Comparison of ENCODE assay signal across 8 cellular contexts in genomic region chr1:179002552-179003345, GRCh38. TPM values are rescaled to one million over a fixed set of nuclear protein-coding genes. Genes with fewer than 3 reads are reported as not detected.
DNase-seq lines count a peak whose midpoint lies in the region; ATAC-seq and TF ChIP-seq lines count a peak whose summit lies in the region.

No MANE protein-coding gene starts in this region.

- H3K36me3 Mint-ChIP-seq in activated naive CD4-positive, alpha-beta T cell treated with anti-CD3 and anti-CD28 coated beads, Interleukin-2, amount 10 ng/mL, durations not matched to agents 7 days and 5 days = no peaks in the 10 kb centered on the region
- H3K36me3 Mint-ChIP-seq in progenitor cell of endocrine pancreas (ENCODE audit: insufficient read depth) = no peaks in the 10 kb centered on the region

- H3K9me3 Mint-ChIP-seq in activated naive CD4-positive, alpha-beta T cell treated with anti-CD3 and anti-CD28 coated beads, Interleukin-2, amount 10 ng/mL, durations not matched to agents 7 days and 5 days = no peaks in the 10 kb centered on the region
- no peaks in the 10 kb centered on the region for H3K9me3 Mint-ChIP-seq in progenitor cell of endocrine pancreas (ENCODE audit: low read depth)

- H3K27me3 Mint-ChIP-seq in activated naive CD4-positive, alpha-beta T cell treated with anti-CD3 and anti-CD28 coated beads, Interleukin-2, amount 10 ng/mL, durations not matched to agents 7 days and 5 days = no peaks in the 10 kb centered on the region
- H3K27me3 Mint-ChIP-seq in progenitor cell of endocrine pancreas = no peaks in the 10 kb centered on the region

- peak overlapping the region; percentile 41 for H3K4me3 ChIP-seq in Karpas-422 (ENCODE audit: low read length)

- no peaks in the 10 kb centered on the region for H3K79me2 ChIP-seq in Karpas-422 (ENCODE audit: low read length)

- peak overlapping the region; percentile 41 for H3K4me2 ChIP-seq in Karpas-422 (ENCODE audit: low read depth, low read length, poor library complexity, severe bottlenecking)

- H3K27me3 ChIP-seq in Karpas-422 (ENCODE audit: low read length) = no peaks in the 10 kb centered on the region

- intact Hi-C loops in left cardiac atrium (cut with DNase I) = loop anchor here (2.0 to 5.0 kb wide), 4 partner anchors 190 to 460 kb away; no protein-coding TSS in a partner anchor

- peak; percentile 97 for TF ChIP-seq CTCF in progenitor cell of endocrine pancreas (IDR thresholded peaks at IDR 0.05; ENCODE audit: unreplicated experiment)

- H2AFZ ChIP-seq in Karpas-422 (ENCODE audit: low read length) = peak overlapping the region; percentile 88

- H3K27ac ChIP-seq in Karpas-422 (ENCODE audit: low read length) = no peak overlapping the region

- H3K4me1 Mint-ChIP-seq in activated naive CD4-positive, alpha-beta T cell treated with anti-CD3 and anti-CD28 coated beads, Interleukin-2, amount 10 ng/mL, durations not matched to agents 7 days and 5 days = peaks cover 15% of the 10 kb centered on the region
- H3K4me1 Mint-ChIP-seq in progenitor cell of endocrine pancreas (ENCODE audit: low read depth) = peaks cover 10% of the 10 kb centered on the region

- H4K20me1 ChIP-seq in Karpas-422 (ENCODE audit: insufficient read depth, low read depth, low read length) = no peaks in the 10 kb centered on the region

- no peaks in the 10 kb centered on the region for H3K9me2 ChIP-seq in Karpas-422 (replicated peaks; ENCODE audit: insufficient read depth, low read length)

- ATAC-seq in GM21528 (IDR thresholded peaks at IDR 0.05; ENCODE audit: low FRiP score, unreplicated experiment) (peak; percentile 86), left cardiac atrium (peak; percentile 85 to 88)

- H3K9ac ChIP-seq in Karpas-422 (ENCODE audit: low read length) = peak overlapping the region; percentile 47

- CTCF ChIA-PET in activated naive CD4-positive, alpha-beta T cell treated with anti-CD3 and anti-CD28 coated beads, Interleukin-2, amount 10 ng/mL, durations not matched to agents 7 days and 5 days (lab: Charles Lee) = interaction anchor here (0.7 to 3.9 kb wide), 38 partner anchors 11 to 690 kb away, joined by 3 to 76 read pairs (median 4); no protein-coding TSS in a partner anchor

- peaks cover 25% of the 10 kb centered on the region for H3K4me1 ChIP-seq in Karpas-422 (ENCODE audit: low read length)

- H3K4me3 Mint-ChIP-seq in activated naive CD4-positive, alpha-beta T cell treated with anti-CD3 and anti-CD28 coated beads, Interleukin-2, amount 10 ng/mL, durations not matched to agents 7 days and 5 days = no peak overlapping the region
- H3K4me3 Mint-ChIP-seq in progenitor cell of endocrine pancreas (ENCODE audit: low read depth) = peak overlapping the region; percentile 10

- H3K36me3 ChIP-seq in Karpas-422 (ENCODE audit: insufficient read depth, low read length) = no peaks in the 10 kb centered on the region

- H3K9me3 ChIP-seq in Karpas-422 (ENCODE audit: low read length) = no peaks in the 10 kb centered on the region

- no peak overlapping the region for H3K27ac Mint-ChIP-seq in activated naive CD4-positive, alpha-beta T cell treated with anti-CD3 and anti-CD28 coated beads, Interleukin-2, amount 10 ng/mL, durations not matched to agents 7 days and 5 days
- H3K27ac Mint-ChIP-seq in progenitor cell of endocrine pancreas = no peak overlapping the region

- DNase-seq in DMS53 (lab: John Stamatoyannopoulos, UW) = peak; percentile 78
- DNase-seq in Karpas-422 = peak; percentile 92
- peak; percentile 85 for DNase-seq in SK-N-DZ (ENCODE audit: low spot score)
- peak; percentile 75 for DNase-seq in activated naive CD4-positive, alpha-beta T cell treated with anti-CD3 and anti-CD28 coated beads, Interleukin-2, amount 10 ng/mL, durations not matched to agents 7 days and 5 days
- DNase-seq in left cardiac atrium = peak; percentile 74
- peak; percentile 92 for DNase-seq in progenitor cell of endocrine pancreas (ENCODE audit: low spot score, unreplicated experiment)
- DNase-seq in ureter (ENCODE audit: low spot score) = peak; percentile 72

RNA-seq across cellular contexts. Expression of gene FAM20B, which starts 22.9 kb away (rescaled TPM):
- 23.2 and 30.0 TPM in 2 replicates for total RNA-seq in Karpas-422 (2014; rRNA removed; shearing (Covaris generic); ENCODE audit: low replicate concordance)
- polyA plus RNA-seq in SK-N-DZ (2014; cell fraction: cytosol; rRNA removed) = 23.2 TPM in 2 replicates
- 11.1 and 11.3 TPM in 2 replicates for polyA plus RNA-seq in SK-N-DZ (2014; cell fraction: nucleus; rRNA removed)
- total RNA-seq in left cardiac atrium (10 to 100 TPM; 55.8 to 62.3 TPM), progenitor cell of endocrine pancreas (39.9 and 42.9 TPM in 2 replicates), ureter (56.5 TPM)
